8 cellular contexts compared by ENCODE assay signal in the genomic region with DNA sequence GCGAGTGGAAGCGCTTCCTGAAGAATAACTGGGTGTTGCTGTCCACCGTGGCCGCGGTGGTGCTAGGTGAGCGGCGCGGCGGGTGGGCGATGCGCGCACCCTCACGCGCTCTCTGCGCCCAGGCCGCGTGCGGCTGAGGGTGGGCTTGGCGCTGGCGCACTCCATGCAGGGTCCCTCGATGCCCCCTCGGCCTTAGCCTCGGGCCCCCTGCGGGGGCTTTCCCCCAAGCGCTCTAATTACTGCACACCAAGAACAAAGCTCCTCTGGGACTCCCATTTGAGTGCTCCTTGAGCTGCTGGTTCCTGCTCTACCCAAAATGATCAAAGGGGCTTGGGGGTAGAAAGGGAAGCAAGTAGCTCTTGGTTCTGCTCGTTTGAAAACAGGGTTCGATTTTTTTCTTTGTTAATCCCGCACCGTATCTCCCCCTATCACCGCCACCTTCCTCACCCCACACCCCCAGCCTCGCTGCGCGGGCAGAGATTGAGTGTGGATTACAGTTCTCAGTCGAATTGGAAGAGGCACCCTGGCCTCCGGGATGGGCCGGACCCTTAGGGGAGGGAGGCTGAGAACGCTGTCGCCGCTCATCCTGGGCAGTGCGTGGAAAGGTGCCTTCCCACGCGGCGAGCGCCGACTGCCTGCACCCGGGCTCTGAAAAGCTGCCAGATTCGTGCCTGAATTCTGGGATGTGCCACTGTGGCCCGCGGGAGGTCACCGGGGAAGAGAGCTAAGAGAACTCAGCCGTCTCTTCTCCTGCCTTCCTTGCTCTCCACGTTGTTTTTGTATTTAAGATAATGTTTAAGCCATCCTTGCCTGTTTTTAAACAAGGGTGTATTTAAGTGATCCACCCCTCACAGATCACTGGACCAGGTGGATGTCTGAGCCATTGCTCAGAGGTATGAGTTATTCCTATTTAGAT. TPM values are rescaled to one million over a fixed set of nuclear protein-coding genes. Genes with fewer than 3 reads are reported as not detected.
DNase-seq lines count a peak whose midpoint lies in the region; ATAC-seq and TF ChIP-seq lines count a peak whose summit lies in the region.

No MANE protein-coding gene starts in this region.

- H3K4me1 Mint-ChIP-seq in activated CD4-positive, alpha-beta T cell treated with anti-CD3 and anti-CD28 coated beads, Interleukin-2, amount 10 ng/mL, durations not matched to agents 7 days and 5 days = peaks cover 22% of the 10 kb centered on the region
- peaks cover 22% of the 10 kb centered on the region for H3K4me1 Mint-ChIP-seq in activated T-cell treated with anti-CD3 and anti-CD28 coated beads, Interleukin-2, amount 50 U/mL, for 4 hours (ENCODE audit: low read depth)

- no peak for DNase-seq in activated CD4-positive, alpha-beta T cell treated with anti-CD3 and anti-CD28 coated beads, Interleukin-2, amount 10 ng/mL, durations not matched to agents 7 days and 5 days
- DNase-seq in activated CD4-positive, alpha-beta T cell treated with anti-CD3 and anti-CD28 coated beads for 4 hours = no peak
- no peak for DNase-seq in activated T-cell treated with anti-CD3 and anti-CD28 coated beads, Interleukin-2, amount 50 U/mL, for 4 hours
- DNase-seq in left ventricle myocardium inferior = no peak
- no peak for DNase-seq in sciatic nerve (ENCODE audit: low spot score)
- DNase-seq in NCI-H446 treated with DMSO at 0.1 percent for 48 hours (lab: John Stamatoyannopoulos, UW) = no peak
- DNase-seq in NCI-H526 treated with DMSO at 0.1 percent for 48 hours (lab: John Stamatoyannopoulos, UW) = no peak

- POLR2A ChIA-PET in activated CD4-positive, alpha-beta T cell treated with anti-CD3 and anti-CD28 coated beads, Interleukin-2, amount 10 ng/mL, durations not matched to agents 7 days and 5 days (lab: Charles Lee) = no interaction called here

- peaks cover 2% of the 10 kb centered on the region for H3K36me3 Mint-ChIP-seq in activated CD4-positive, alpha-beta T cell treated with anti-CD3 and anti-CD28 coated beads, Interleukin-2, amount 10 ng/mL, durations not matched to agents 7 days and 5 days (ENCODE audit: low read depth)
- H3K36me3 Mint-ChIP-seq in activated T-cell treated with anti-CD3 and anti-CD28 coated beads, Interleukin-2, amount 50 U/mL, for 4 hours (ENCODE audit: insufficient read depth) = no peaks in the 10 kb centered on the region

- peak overlapping the region; percentile 70 for H3K4me3 Mint-ChIP-seq in activated CD4-positive, alpha-beta T cell treated with anti-CD3 and anti-CD28 coated beads, Interleukin-2, amount 10 ng/mL, durations not matched to agents 7 days and 5 days
- H3K4me3 Mint-ChIP-seq in activated T-cell treated with anti-CD3 and anti-CD28 coated beads, Interleukin-2, amount 50 U/mL, for 4 hours = peak overlapping the region; percentile 79

- no peaks in the 10 kb centered on the region for H3K9me3 ChIP-seq in left ventricle myocardium inferior (replicated peaks)

- ATAC-seq in HG02885 (IDR thresholded peaks at IDR 0.05; ENCODE audit: poor library complexity, unreplicated experiment) = peak; percentile 20
- ATAC-seq in activated T-cell treated with anti-CD3 and anti-CD28 coated beads, Interleukin-2, amount 50 U/mL, for 4 hours = peak in 1 of 2 donors; percentile 21
- ATAC-seq in sciatic nerve = peak; percentile 13

- peaks cover 32% of the 10 kb centered on the region for H3K27me3 ChIP-seq in left ventricle myocardium inferior (ENCODE audit: low read depth)

- H3K27ac Mint-ChIP-seq in activated CD4-positive, alpha-beta T cell treated with anti-CD3 and anti-CD28 coated beads, Interleukin-2, amount 10 ng/mL, durations not matched to agents 7 days and 5 days = no peak overlapping the region

- CTCF ChIA-PET in activated CD4-positive, alpha-beta T cell treated with anti-CD3 and anti-CD28 coated beads, Interleukin-2, amount 10 ng/mL, durations not matched to agents 7 days and 5 days (lab: Charles Lee) = interaction anchor here (0.5 to 0.9 kb wide), 2 partner anchors 176 to 1047 kb away, joined by 3 read pairs; no protein-coding TSS in a partner anchor

- intact Hi-C loops in left ventricle myocardium inferior (cut with micrococcal nuclease) (no loop called here), sciatic nerve (cut with DNase I) (no loop called here)

- peak overlapping the region; percentile 75 for H3K27ac ChIP-seq in left ventricle myocardium inferior (replicated peaks)

- peaks cover 26% of the 10 kb centered on the region for H3K4me1 ChIP-seq in left ventricle myocardium inferior

- H3K27me3 Mint-ChIP-seq in activated CD4-positive, alpha-beta T cell treated with anti-CD3 and anti-CD28 coated beads, Interleukin-2, amount 10 ng/mL, durations not matched to agents 7 days and 5 days = peaks cover 58% of the 10 kb centered on the region
- peaks cover 55% of the 10 kb centered on the region for H3K27me3 Mint-ChIP-seq in activated T-cell treated with anti-CD3 and anti-CD28 coated beads, Interleukin-2, amount 50 U/mL, for 4 hours (ENCODE audit: low read depth)

- H3K4me3 ChIP-seq in left ventricle myocardium inferior = peak overlapping the region; percentile 89

- no peaks in the 10 kb centered on the region for H3K36me3 ChIP-seq in left ventricle myocardium inferior

- no peak for TF ChIP-seq CTCF in left ventricle myocardium inferior (IDR thresholded peaks at IDR 0.05; ENCODE audit: borderline replicate concordance)

- H3K9me3 Mint-ChIP-seq in activated CD4-positive, alpha-beta T cell treated with anti-CD3 and anti-CD28 coated beads, Interleukin-2, amount 10 ng/mL, durations not matched to agents 7 days and 5 days = no peaks in the 10 kb centered on the region
- H3K9me3 Mint-ChIP-seq in activated T-cell treated with anti-CD3 and anti-CD28 coated beads, Interleukin-2, amount 50 U/mL, for 4 hours = no peaks in the 10 kb centered on the region

RNA-seq across cellular contexts. Expression of a gene that starts 0.7 kb away (rescaled TPM):
- under 1 TPM in 1 of 2 experiments, not detected in 1; 0.10 TPM for total RNA-seq in activated CD4-positive, alpha-beta T cell treated with anti-CD3 and anti-CD28 coated beads, Interleukin-2, amount 10 ng/mL, durations not matched to agents 7 days and 5 days
- under 1 TPM in 2 of 3 donors, not detected in 1; 0.05 to 0.33 TPM for total RNA-seq in activated T-cell treated with anti-CD3 and anti-CD28 coated beads, Interleukin-2, amount 50 U/mL, for 4 hours
- total RNA-seq in left ventricle myocardium inferior = 3.1 TPM
- total RNA-seq in sciatic nerve = 4.7 TPM
